Comparison of ENCODE assay signal across 11 cellular contexts in the genomic region with DNA sequence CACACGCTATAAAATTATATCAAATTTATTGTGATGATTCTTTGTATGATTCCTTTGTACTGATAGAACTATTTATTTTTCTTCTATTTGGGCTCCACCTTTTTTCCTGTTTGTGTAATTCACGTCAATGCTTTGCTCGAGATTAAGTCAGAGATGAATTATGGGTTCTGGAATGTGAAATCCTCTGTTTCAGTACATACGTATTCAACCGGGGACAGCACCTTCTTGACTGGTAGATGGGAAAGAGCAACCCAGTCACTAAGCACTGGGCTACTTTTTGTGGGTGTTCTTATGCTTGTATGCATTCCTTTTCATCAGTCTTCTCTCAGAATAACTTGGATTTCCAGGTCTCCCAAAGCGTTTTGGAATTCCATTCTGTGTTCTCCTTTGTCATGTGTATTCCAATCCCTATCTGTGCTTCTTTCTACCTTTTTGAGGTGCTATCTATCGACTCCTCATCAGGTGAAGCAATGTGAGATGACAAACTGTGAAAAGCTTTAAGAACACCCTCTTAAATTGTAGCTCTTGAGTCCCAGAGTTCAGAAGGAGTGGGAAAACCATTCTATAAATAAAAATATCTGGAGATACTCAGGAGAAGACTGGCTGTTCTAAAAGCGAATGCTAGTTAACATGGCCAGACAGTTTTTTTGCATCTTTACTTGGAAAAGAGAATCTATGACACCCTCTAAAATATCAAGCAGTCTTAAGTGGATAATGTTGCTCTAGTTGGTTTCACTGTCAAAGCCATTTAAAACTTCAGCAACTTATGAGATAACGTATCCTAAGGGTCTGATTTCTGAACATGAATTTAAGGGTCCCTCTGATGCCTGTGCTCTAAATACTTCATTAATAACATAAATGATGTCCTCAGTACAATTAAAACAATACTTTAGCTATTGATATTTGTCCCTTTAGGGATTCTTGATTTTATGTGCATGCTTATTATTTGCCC.
DNase-seq lines count a peak whose midpoint lies in the region; ATAC-seq, FAIRE-seq and TF ChIP-seq lines count a peak whose summit lies in the region.
"Had no signal": no experiment of that assay in that cellular context is flagged by ENCODE, and none has a peak within 500 bp of the region (broad histone marks: within the 10 kb centered on the region; RNA-seq: fewer than 3 reads in every experiment).

No MANE protein-coding gene starts in this region.

- intact Hi-C loops in heart left ventricle (cut with DNase I): loop anchor here in 4 of 10 donors (5.0 to 10.0 kb wide), 4 partner anchors 96 to 724 kb away; partner anchors contain the start of gene ATG5 (in 1 of the 4)
- intact Hi-C loops in Right ventricle myocardium inferior (cut with DNase I): loop anchor here (5.0 kb wide), 1 partner anchor 77 kb away; no protein-coding TSS in a partner anchor
- intact Hi-C loops in vagina (cut with DNase I): no loop called here
- intact Hi-C loops in ovary (cut with DNase I): no loop called here

- peak overlapping the region in 5 of 12 donors; percentile 2 to 19 (median 13) for H3K4me3 ChIP-seq in heart left ventricle
- H3K4me3 ChIP-seq in bronchial epithelial cell (ENCODE audit: low read depth, low read length): no peak overlapping the region
- H3K4me3 ChIP-seq in mesenchymal stem cell (ENCODE audit: insufficient read depth in 1 of 2, low read depth in 1 of 2, low read length in 2 of 2): peak overlapping the region in 1 of 2 experiments; percentile 61
- no peak overlapping the region for H3K4me3 ChIP-seq in vagina
- H3K4me3 ChIP-seq in ovary: no peak overlapping the region

- no peak for TF ChIP-seq CTCF in heart left ventricle (IDR thresholded peaks at IDR 0.05)
- no peak for TF ChIP-seq CTCF in bronchial epithelial cell (IDR thresholded peaks at IDR 0.05; ENCODE audit: insufficient read depth, low read length, severe bottlenecking)
- no peak for TF ChIP-seq CTCF in vagina (IDR thresholded peaks at IDR 0.05)
- no peak for TF ChIP-seq CTCF in ovary (IDR thresholded peaks at IDR 0.05)

- H2BK12ac ChIP-seq in mesenchymal stem cell (ENCODE audit: low read length in 2 of 2): peak overlapping the region in 1 of 2 experiments; percentile 63

- DNase-seq in heart left ventricle: no peak
- no peak for DNase-seq in Right ventricle myocardium inferior (ENCODE audit: missing footprints)
- peak; percentile 99 for DNase-seq in bronchial epithelial cell (ENCODE audit: low read depth)
- DNase-seq in mesenchymal stem cell: peak; percentile 65
- no peak for DNase-seq in vagina (ENCODE audit: extremely low spot score in 2 of 2)
- no peak for DNase-seq in ovary
- no peak for DNase-seq in MV-4-11 (lab: John Stamatoyannopoulos, UW)
- DNase-seq: AML-193; central memory CD4-positive, alpha-beta T cell; NCI-H524 had no signal

- no peak overlapping the region for H2BK5ac ChIP-seq in mesenchymal stem cell (ENCODE audit: low read depth, low read length, poor library complexity, severe bottlenecking)

- TF ChIP-seq POLR2A in heart left ventricle (IDR thresholded peaks at IDR 0.05) (no peak), vagina (IDR thresholded peaks at IDR 0.05) (no peak), ovary (IDR thresholded peaks at IDR 0.05) (no peak)

- no peak overlapping the region for H3K14ac ChIP-seq in mesenchymal stem cell (ENCODE audit: low read length in 2 of 2)

- H2BK15ac ChIP-seq in mesenchymal stem cell (ENCODE audit: low read depth, poor library complexity, severe bottlenecking): no peak overlapping the region

- WGBS in heart left ventricle, 4 donors: 69 to 74% (median 71%) methylated on average over 9 of the region's 9 CpGs
- 30% methylated on average over 5 of the region's 9 CpGs for WGBS in mesenchymal stem cell
- 72 to 82% (median 81%) methylated on average over 9 of the region's 9 CpGs for WGBS in ovary, 3 donors

- no peak for FAIRE-seq in bronchial epithelial cell (lab: Jason Lieb, UNC)

- H3K4me1 ChIP-seq in heart left ventricle: peaks cover 0 to 46% (median 28%) of the 10 kb centered on the region in 12 donors
- peaks cover 1% of the 10 kb centered on the region for H3K4me1 ChIP-seq in mesenchymal stem cell (ENCODE audit: control insufficient read depth, insufficient read depth, low read depth, low read length)
- H3K4me1 ChIP-seq in vagina: peaks cover 58% of the 10 kb centered on the region
- peaks cover 4% of the 10 kb centered on the region for H3K4me1 ChIP-seq in ovary (ENCODE audit: insufficient read depth)

- no peak overlapping the region for H3K23ac ChIP-seq in mesenchymal stem cell (ENCODE audit: low read length in 2 of 2)

- peak overlapping the region in 1 of 2 experiments; percentile 51 for H3K4ac ChIP-seq in mesenchymal stem cell (ENCODE audit: low read depth in 1 of 2, low read length in 2 of 2)

- H3K9me3 ChIP-seq in heart left ventricle (peaks cover 0 to 1% (median 0%) of the 10 kb centered on the region in 12 donors), mesenchymal stem cell (ENCODE audit: control insufficient read depth, low read length) (no peaks in the 10 kb centered on the region), vagina (no peaks in the 10 kb centered on the region), ovary (no peaks in the 10 kb centered on the region)

- H3K4me2 ChIP-seq in mesenchymal stem cell (ENCODE audit: low read length, poor library complexity, severe bottlenecking): no peak overlapping the region

- H3K36me3 ChIP-seq in heart left ventricle (no peaks in the 10 kb centered on the region), bronchial epithelial cell (ENCODE audit: control insufficient read depth, insufficient read depth, low read length) (no peaks in the 10 kb centered on the region), mesenchymal stem cell (ENCODE audit: control insufficient read depth in 1 of 2, insufficient read depth in 2 of 2, low read depth in 1 of 2, low read length in 2 of 2) (no peaks in the 10 kb centered on the region), vagina (no peaks in the 10 kb centered on the region), ovary (no peaks in the 10 kb centered on the region)

- TF ChIP-seq EP300 in ovary (IDR thresholded peaks at IDR 0.05): no peak

- H3K27ac ChIP-seq in heart left ventricle (peak overlapping the region; percentile 31 to 91 (median 78)), mesenchymal stem cell (ENCODE audit: low read length, poor library complexity, severe bottlenecking) (no peak overlapping the region), vagina (peak overlapping the region; percentile 78), ovary (no peak overlapping the region)

- no peak overlapping the region for H2AK5ac ChIP-seq in mesenchymal stem cell (ENCODE audit: low read length, severe bottlenecking)

- no peak for ATAC-seq in heart left ventricle
- no peak for ATAC-seq in Right ventricle myocardium inferior
- ATAC-seq in HG02938 (IDR thresholded peaks at IDR 0.05; ENCODE audit: unreplicated experiment): no peak

- no peak overlapping the region for H2BK120ac ChIP-seq in mesenchymal stem cell (ENCODE audit: low read depth, low read length)

- H4K8ac ChIP-seq in mesenchymal stem cell (ENCODE audit: low read length): no peak overlapping the region

- peak overlapping the region; percentile 80 for H3K9ac ChIP-seq in mesenchymal stem cell (ENCODE audit: low read length)

- no peak overlapping the region for H2AFZ ChIP-seq in mesenchymal stem cell (ENCODE audit: low read depth, low read length)

- H3K18ac ChIP-seq in mesenchymal stem cell (ENCODE audit: low read depth in 1 of 2, low read length in 2 of 2): peak overlapping the region in 1 of 2 experiments; percentile 23

- no peaks in the 10 kb centered on the region for H3K79me1 ChIP-seq in mesenchymal stem cell (replicated peaks; ENCODE audit: low read length, poor library complexity, severe bottlenecking)

- no peak overlapping the region for H4K91ac ChIP-seq in mesenchymal stem cell (ENCODE audit: low read length)

- H3K27me3 ChIP-seq in heart left ventricle (no peaks in the 10 kb centered on the region), bronchial epithelial cell (ENCODE audit: control insufficient read depth, insufficient read depth, low read length) (no peaks in the 10 kb centered on the region), mesenchymal stem cell (ENCODE audit: control insufficient read depth in 1 of 2, insufficient read depth in 1 of 2, low read length in 2 of 2) (no peaks in the 10 kb centered on the region), vagina (no peaks in the 10 kb centered on the region), ovary (no peaks in the 10 kb centered on the region)

Comparison
In these comparisons a context has a peak if more than half of its experiments do, and no peak if none do; other contexts are left out.
1. DNase-seq: peak in bronchial epithelial cell (single experiment) and mesenchymal stem cell (single experiment); none in heart left ventricle (0 of 5), Right ventricle myocardium inferior (single experiment), vagina (0 of 2), ovary (0 of 5) and MV-4-11 (single experiment).
2. H3K27ac ChIP-seq: peak in heart left ventricle (12 of 12) and vagina (single experiment); none in mesenchymal stem cell (single experiment) and ovary (0 of 2).